20 cellular contexts compared by ENCODE assay signal in the genomic region with DNA sequence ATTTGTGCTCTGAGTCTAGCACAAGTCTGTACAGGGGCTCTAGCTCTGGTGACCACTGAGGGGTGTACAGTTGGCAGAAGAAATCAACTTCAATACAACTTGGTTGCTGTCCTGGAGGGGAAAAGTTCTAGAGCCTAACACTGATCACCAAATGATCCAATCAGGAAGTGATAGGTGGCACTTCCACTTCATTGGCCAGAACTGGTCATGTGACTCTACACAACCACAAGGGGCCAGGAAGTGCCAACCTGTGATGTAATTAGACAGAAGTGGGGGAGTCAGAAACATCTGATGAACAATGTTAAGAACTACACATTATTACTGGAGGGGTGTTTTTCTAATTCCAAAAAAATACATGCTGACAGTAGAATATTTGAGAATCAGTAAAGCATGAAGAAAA.
"Had no signal": no experiment of that assay in that cellular context is flagged by ENCODE, and none has a peak within 500 bp of the region (broad histone marks: within the 10 kb centered on the region; RNA-seq: fewer than 3 reads in every experiment).

No MANE protein-coding gene starts in this region.

- H3K4me3 ChIP-seq: esophagus squamous epithelium, mucosa of descending colon had no signal

- ATAC-seq: activated T-cell treated with anti-CD3 and anti-CD28 coated beads, Interleukin-2, amount 50 U/mL, for 4 hours; mucosa of descending colon had no signal

- H3K36me3 ChIP-seq: esophagus squamous epithelium, WERI-Rb-1 had no signal

- H3K4me1 Mint-ChIP-seq: memory B cell, neural crest cell had no signal

- H3K36me3 Mint-ChIP-seq: activated naive CD4-positive, alpha-beta T cell treated with anti-CD3 and anti-CD28 coated beads, Interleukin-2, amount 10 ng/mL, durations not matched to agents 7 days and 5 days; memory B cell had no signal

- H3K27ac Mint-ChIP-seq: activated naive CD4-positive, alpha-beta T cell treated with anti-CD3 and anti-CD28 coated beads, Interleukin-2, amount 10 ng/mL, durations not matched to agents 7 days and 5 days; dendritic cell treated with granulocyte-macrophage colony-stimulating factor and Interleukin-4, amounts not matched to agents 40 ng/mL and 50 ng/mL, for 4 days; memory B cell; progenitor cell of endocrine pancreas had no signal

- H3K4me3 Mint-ChIP-seq: activated naive CD4-positive, alpha-beta T cell treated with anti-CD3 and anti-CD28 coated beads, Interleukin-2, amount 10 ng/mL, durations not matched to agents 7 days and 5 days; activated T-cell treated with anti-CD3 and anti-CD28 coated beads, Interleukin-2, amount 50 U/mL, for 4 hours; dendritic cell treated with granulocyte-macrophage colony-stimulating factor and Interleukin-4, amounts not matched to agents 40 ng/mL and 50 ng/mL, for 4 days; memory B cell; naive B cell; neural crest cell had no signal

- H3K4me1 ChIP-seq: esophagus squamous epithelium had no signal

- FAIRE-seq: bronchial epithelial cell, endothelial cell of umbilical vein had no signal

- DNase-seq: activated CD4-positive, alpha-beta T cell treated with anti-CD3 and anti-CD28 coated beads for 4 hours; activated CD8-positive, alpha-beta memory T cell treated with anti-CD3 and anti-CD28 coated beads, Interleukin-2, amount 50 U/mL, for 4 hours; activated effector memory CD4-positive, alpha-beta T cell treated with Interleukin-2 at 50 U/mL for 16 hours; activated naive CD4-positive, alpha-beta T cell treated with anti-CD3 and anti-CD28 coated beads, Interleukin-2, amount 10 ng/mL, durations not matched to agents 7 days and 5 days; activated T-cell treated with anti-CD3 and anti-CD28 coated beads, Interleukin-2, amount 50 U/mL, for 4 hours; effector CD8-positive, alpha-beta T cell; esophagus squamous epithelium; mucosa of descending colon; naive B cell; stimulated activated CD4-positive, alpha-beta T cell treated with anti-CD3 and anti-CD28 coated beads, Interleukin-2, amount 100 ng/mL, for 24 hours; stimulated activated naive CD4-positive, alpha-beta T cell treated with Interleukin-2 at 50 U/mL for 16 hours; SW 1271; trophoblast cell; WERI-Rb-1 had no signal

- H3K27ac ChIP-seq: esophagus squamous epithelium, WERI-Rb-1 had no signal
